In the genomic region with DNA sequence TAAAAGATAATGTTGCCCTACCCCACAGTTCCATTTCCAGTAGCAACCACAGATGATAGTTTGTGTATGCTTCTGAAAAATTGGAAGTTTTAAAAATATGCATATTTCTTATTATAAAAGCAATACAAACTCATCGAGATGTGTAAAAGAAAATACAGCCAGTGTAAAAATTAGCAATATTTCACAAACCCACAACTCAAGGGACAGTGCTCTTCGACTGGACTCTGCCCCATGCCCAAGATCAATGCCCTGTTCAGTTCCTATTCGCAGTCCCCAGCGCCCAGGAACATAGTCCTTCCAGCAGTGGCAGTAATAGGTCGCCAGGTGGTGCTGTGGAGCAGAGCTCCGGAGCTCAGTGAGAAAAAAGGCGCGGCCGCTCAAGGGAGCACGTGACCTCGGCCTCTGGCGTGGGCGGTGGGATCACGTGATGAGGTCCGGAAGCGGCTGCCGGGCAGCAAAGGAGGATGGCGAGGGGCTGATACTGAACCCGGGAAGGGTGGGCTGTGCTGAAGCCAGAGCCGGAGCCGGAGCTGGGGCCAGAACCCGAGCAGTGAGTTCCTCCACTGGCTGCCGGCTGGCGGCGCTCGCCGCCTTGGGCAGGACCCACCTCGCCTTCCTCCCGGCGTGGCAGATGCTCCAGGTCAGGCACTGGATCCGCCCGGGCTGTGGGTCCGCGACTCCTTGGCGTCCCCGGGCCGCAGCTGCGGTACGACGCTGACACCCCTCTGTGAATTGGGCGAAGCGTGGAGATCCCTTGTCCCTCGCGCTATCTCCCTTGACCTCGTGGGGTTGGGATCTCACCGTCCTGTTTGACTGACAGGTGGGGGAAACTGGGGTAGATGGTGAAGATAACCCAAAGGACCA, we compare ENCODE assay signal across 8 cellular contexts. TPM values are rescaled to one million over a fixed set of nuclear protein-coding genes. Genes with fewer than 3 reads are reported as not detected.
DNase-seq lines count a peak whose midpoint lies in the region; FAIRE-seq and TF ChIP-seq lines count a peak whose summit lies in the region.

Gene SLC36A1, plus strand, starts transcription at position 430 of the 864 bp plus-strand sequence. CDS start 11,190 bp downstream, outside the sequence.

- H3K9me3 ChIP-seq in MM.1S (replicated peaks; ENCODE audit: insufficient read depth, low read length) = no peaks in the 10 kb centered on the region
- H3K9me3 ChIP-seq in neuronal stem cell (replicated peaks in 1 of 2; ENCODE audit: control insufficient read depth in 2 of 2, insufficient read depth in 1 of 2, low read depth in 1 of 2, low read length in 2 of 2) = no peaks in the 10 kb centered on the region

- H3K27ac ChIP-seq in MM.1S (ENCODE audit: low read length) (no peak within 1 kb of the TSS), neuronal stem cell (replicated peaks; ENCODE audit: low read length) (peak within 1 kb of the TSS; percentile 35)

- no peaks in the 10 kb centered on the region for H3K79me2 ChIP-seq in MM.1S (ENCODE audit: low read length)

- peak within 1 kb of the TSS; percentile 100 for H3K4me2 ChIP-seq in MM.1S (ENCODE audit: low read depth, low read length)
- peak within 1 kb of the TSS; percentile 72 for H3K4me2 ChIP-seq in neuronal stem cell (ENCODE audit: insufficient read depth, low read length, poor library complexity, severe bottlenecking)

- 0 out of 2 replicates have a peak, but pooled peaks cover 6% of the 10 kb centered on the region for H3F3A ChIP-seq in MM.1S (ENCODE audit: insufficient read depth, low read length)

- no CpG with 5 or more reads among the region's 46 CpGs for WGBS in neuronal stem cell (ENCODE audit: extremely low coverage in 2 of 2, insufficient read length in 2 of 2, insufficient replicate concordance in 1 of 2), 2 donors

- H3K14ac ChIP-seq in neuronal stem cell (ENCODE audit: low read length) = no peak within 1 kb of the TSS

- H3K36me3 ChIP-seq in MM.1S (replicated peaks; ENCODE audit: insufficient read depth, low read length) = no peaks in the 10 kb centered on the region
- H3K36me3 ChIP-seq in neuronal stem cell (replicated peaks in 1 of 2; ENCODE audit: control insufficient read depth in 2 of 2, insufficient read depth in 2 of 2, low read length in 2 of 2) = no peaks in the 10 kb centered on the region

- no peaks in the 10 kb centered on the region for H3K9me2 ChIP-seq in MM.1S (replicated peaks; ENCODE audit: insufficient read depth, low read length)

- no peak within 1 kb of the TSS for H3K23ac ChIP-seq in neuronal stem cell (ENCODE audit: low read depth, low read length, poor library complexity)

- H2BK120ac ChIP-seq in neuronal stem cell (ENCODE audit: low read depth, low read length) = no peak within 1 kb of the TSS

- H2BK5ac ChIP-seq in neuronal stem cell (ENCODE audit: low read length) = no peak within 1 kb of the TSS

- H4K20me1 ChIP-seq in MM.1S (ENCODE audit: insufficient read depth, low read length) = no peaks in the 10 kb centered on the region

- peaks cover 1% of the 10 kb centered on the region for H3K79me1 ChIP-seq in neuronal stem cell (ENCODE audit: low read depth, low read length)

- H3K9ac ChIP-seq in MM.1S (ENCODE audit: low read length) (peak within 1 kb of the TSS; percentile 57; the same call in 1 of the 2 replicates), neuronal stem cell (ENCODE audit: low read depth, low read length, poor library complexity) (peak within 1 kb of the TSS; percentile 87)

- H2BK12ac ChIP-seq in neuronal stem cell (ENCODE audit: low read length) = peak within 1 kb of the TSS; percentile 30

- H3K4ac ChIP-seq in neuronal stem cell (ENCODE audit: low read length) = no peak within 1 kb of the TSS

- DNase-seq in GM04503 (ENCODE audit: low read depth) (peak; percentile 47), HCEC 1CT (peak; percentile 86), MM.1S (peak; percentile 94), SIG-M5 (lab: John Stamatoyannopoulos, UW) (peak; percentile 72), frontal cortex (ENCODE audit: low spot score in 2 of 2) (peak; percentile 84 to 89), neuronal stem cell (ENCODE audit: low spot score) (peak; percentile 97)
- DNase-seq in activated naive CD4-positive, alpha-beta T cell (lab: John Stamatoyannopoulos, UW) = peak; percentile 80 to 95 (median 87)

- no peak within 1 kb of the TSS for H2BK15ac ChIP-seq in neuronal stem cell (ENCODE audit: low read length)

- peak; percentile 43 for FAIRE-seq in frontal cortex (lab: Jason Lieb, UNC)

- peak within 1 kb of the TSS; percentile 76 for H3K18ac ChIP-seq in neuronal stem cell (ENCODE audit: low read length)

- H3K27me3 ChIP-seq in MM.1S (replicated peaks; ENCODE audit: insufficient read depth, low read length) = no peaks in the 10 kb centered on the region
- H3K27me3 ChIP-seq in neuronal stem cell (ENCODE audit: control insufficient read depth in 3 of 3, insufficient read depth in 3 of 3, low read depth in 1 of 3, low read length in 3 of 3) = no peaks in the 10 kb centered on the region

- H4K8ac ChIP-seq in neuronal stem cell (ENCODE audit: low read depth, low read length) = no peak within 1 kb of the TSS

- H2AFZ ChIP-seq in MM.1S (ENCODE audit: low read length) = peak within 1 kb of the TSS; percentile 100
- peak within 1 kb of the TSS; percentile 90 for H2AFZ ChIP-seq in neuronal stem cell (ENCODE audit: low read length)

- H4K91ac ChIP-seq in neuronal stem cell (ENCODE audit: low read depth, low read length, poor library complexity) = no peak within 1 kb of the TSS

- H3K4me1 ChIP-seq in MM.1S (ENCODE audit: low read length) (no peaks in the 10 kb centered on the region), neuronal stem cell (ENCODE audit: control insufficient read depth in 2 of 2, insufficient read depth in 1 of 2, low read depth in 1 of 2, low read length in 2 of 2) (peaks cover 4 to 7% of the 10 kb centered on the region in 2 donors)

- TF ChIP-seq CTCF in MM.1S (IDR thresholded peaks at IDR 0.05; ENCODE audit: low read length) = peak; percentile 95
- TF ChIP-seq CTCF in subcutaneous adipose tissue (IDR thresholded peaks at IDR 0.05; ENCODE audit: low read depth) = no peak

- no peak within 1 kb of the TSS for H2AK5ac ChIP-seq in neuronal stem cell (ENCODE audit: low read depth, low read length)

- H3K4me3 ChIP-seq in MM.1S (ENCODE audit: low read length) (peak within 1 kb of the TSS; percentile 95), neuronal stem cell (ENCODE audit: low read length in 2 of 2) (peak within 1 kb of the TSS; percentile 65 to 84)

RNA-seq across cellular contexts. Expression of gene SLC36A1, which starts in this region (rescaled TPM):
- total RNA-seq in frontal cortex (19.2 TPM), subcutaneous adipose tissue (10 to 100 TPM; 10.9 to 22.7 (median 17.1) TPM)
- 6.4 TPM for polyA plus RNA-seq in neuronal stem cell (2013, experiment 1 of 2)
- polyA plus RNA-seq in neuronal stem cell (2013, experiment 2 of 2) = 5.5 TPM

Comparison
In these comparisons a context has a peak if more than half of its experiments do, and no peak if none do; other contexts are left out.
1. DNase-seq: peak in every context shown above with its lines; median percentile 97 in neuronal stem cell; 94 in MM.1S; 87 in activated naive CD4-positive, alpha-beta T cell; 86 in frontal cortex; 86 in HCEC 1CT; 72 in SIG-M5; 47 in GM04503.